ENCODE assay signal across 26 cellular contexts in genomic region chr13:111017755-111018487, GRCh38.
"Had no signal": no experiment of that assay in that cellular context is flagged by ENCODE, and none has a peak within 500 bp of the region (broad histone marks: within the 10 kb centered on the region; RNA-seq: fewer than 3 reads in every experiment).

No MANE protein-coding gene starts in this region.

- H3K36me3 ChIP-seq: ascending aorta, brain microvascular endothelial cell, esophagus squamous epithelium, heart left ventricle had no signal

- DNase-seq: activated CD4-positive, alpha-beta memory T cell treated with anti-CD3 and anti-CD28 coated beads for 36 hours; activated CD4-positive, alpha-beta T cell treated with anti-CD3 and anti-CD28 coated beads for 36 hours; activated CD4-positive, alpha-beta T cell treated with anti-CD3 and anti-CD28 coated beads, Interleukin-2, amount 10 ng/mL, durations not matched to agents 24 days and 14 days; activated CD4-positive, CD25-positive, alpha-beta regulatory T cell; activated CD4-positive, CD25-positive, alpha-beta regulatory T cell treated with anti-CD3 and anti-CD28 coated beads, Interleukin-2, amount 50 U/mL, for 72 hours; activated CD8-positive, alpha-beta memory T cell treated with anti-CD3 and anti-CD28 coated beads, Interleukin-2, amount 10 ng/mL, durations not matched to agents 7 days and 5 days; activated CD8-positive, alpha-beta memory T cell treated with anti-CD3 and anti-CD28 coated beads, Interleukin-2, amount 50 U/mL, for 4 hours; activated CD8-positive, alpha-beta T cell treated with anti-CD3 and anti-CD28 coated beads, Interleukin-2, amount 10 ng/mL, durations not matched to agents 7 days and 5 days; activated effector memory CD4-positive, alpha-beta T cell treated with anti-CD3 and anti-CD28 coated beads, Interleukin-2, amount 50 U/mL, for 16 hours; activated naive CD4-positive, alpha-beta T cell treated with anti-CD3 and anti-CD28 coated beads, Interleukin-2, amount 10 ng/mL, durations not matched to agents 7 days and 5 days; activated naive CD8-positive, alpha-beta T cell treated with anti-CD3 and anti-CD28 coated beads, Interleukin-2, amount 10 ng/mL, durations not matched to agents 7 days and 5 days; activated T-cell treated with anti-CD3 and anti-CD28 coated beads, Interleukin-2, amount 50 U/mL, for 1 hour; activated T-cell treated with anti-CD3 and anti-CD28 coated beads, Interleukin-2, amount 50 U/mL, for 48 hours; brain microvascular endothelial cell; effector CD4-positive, alpha-beta T cell; effector memory CD8-positive, alpha-beta T cell; erythroblast; esophagus squamous epithelium; foreskin fibroblast; glutamatergic neuron; heart left ventricle; T-helper 1 cell; T-helper 17 cell; T1000 had no signal

- H3K27ac ChIP-seq: ascending aorta, brain microvascular endothelial cell, coronary artery, esophagus squamous epithelium, heart left ventricle had no signal

- H3K4me1 ChIP-seq: ascending aorta, esophagus squamous epithelium, heart left ventricle had no signal

- H3K4me3 ChIP-seq: ascending aorta, coronary artery, esophagus squamous epithelium, heart left ventricle had no signal
